In genomic region chrX:134568617-134569016, GRCh38 we compare ENCODE assay signal across 17 cellular contexts.
"Had no signal": no experiment of that assay in that cellular context is flagged by ENCODE, and none has a peak within 500 bp of the region (broad histone marks: within the 10 kb centered on the region; RNA-seq: fewer than 3 reads in every experiment).

No MANE protein-coding gene starts in this region.

- ATAC-seq: heart right ventricle; left lobe of liver; naive thymus-derived CD4-positive, alpha-beta T cell; right cardiac atrium; stimulated activated naive CD8-positive, alpha-beta T cell treated with anti-CD3 and anti-CD28 coated beads, Interleukin-15, Interleukin-2, amounts not matched to agents 100 U/mL and 50 U/mL, for 24 hours had no signal

- H3K27me3 ChIP-seq: colonic mucosa, ovary, suprapubic skin, thyroid gland had no signal

- H3K4me3 Mint-ChIP-seq: naive thymus-derived CD4-positive, alpha-beta T cell; type B pancreatic cell had no signal

- H3K4me1 ChIP-seq: colonic mucosa, suprapubic skin, thyroid gland had no signal

- H3K36me3 ChIP-seq: colonic mucosa, heart right ventricle, ovary, suprapubic skin, thyroid gland had no signal

- H3K4me2 ChIP-seq: smooth muscle cell had no signal

- DNase-seq: colonic mucosa; dermis blood vessel endothelial cell; heart right ventricle; hypothalamus; islet precursor cell; mammary epithelial cell; naive thymus-derived CD4-positive, alpha-beta T cell; ovary; right cardiac atrium; stimulated activated CD4-positive, alpha-beta T cell treated with anti-CD3 and anti-CD28 coated beads, Interleukin-2, amount 100 ng/mL, for 48 hours; stimulated activated naive CD8-positive, alpha-beta T cell treated with anti-CD3 and anti-CD28 coated beads, Interleukin-15, Interleukin-2, amounts not matched to agents 100 U/mL and 50 U/mL, for 24 hours; thyroid gland had no signal

- H3K27ac ChIP-seq: colonic mucosa, heart right ventricle, ovary, suprapubic skin, thyroid gland had no signal

- H3K4me3 ChIP-seq: colonic mucosa, heart right ventricle, ovary, smooth muscle cell, suprapubic skin, thyroid gland had no signal

- H3K27me3 Mint-ChIP-seq: progenitor cell of endocrine pancreas, type B pancreatic cell had no signal

- H3K9me3 ChIP-seq: colonic mucosa, heart right ventricle, ovary, suprapubic skin, thyroid gland had no signal

- H3K9me3 Mint-ChIP-seq: naive thymus-derived CD4-positive, alpha-beta T cell had no signal

- H3K27ac Mint-ChIP-seq: progenitor cell of endocrine pancreas, type B pancreatic cell had no signal

- H3K36me3 Mint-ChIP-seq: naive thymus-derived CD4-positive, alpha-beta T cell; type B pancreatic cell had no signal
